In genomic region chr1:190478193-190479007, GRCh38 we compare ENCODE assay signal across 8 cellular contexts. TPM values are rescaled to one million over a fixed set of nuclear protein-coding genes. Genes with fewer than 3 reads are reported as not detected.
DNase-seq lines count a peak whose midpoint lies in the region; ATAC-seq and TF ChIP-seq lines count a peak whose summit lies in the region.

No MANE protein-coding gene starts in this region.

- peak in 1 of 2 experiments; percentile 17 for DNase-seq in Caco-2
- DNase-seq in Peyer's patch: peak in 2 of 3 donors; percentile 56 to 76
- peak; percentile 50 for DNase-seq in fibroblast of peridontal ligament (ENCODE audit: extremely low read depth)
- DNase-seq in nucleus accumbens (lab: John Stamatoyannopoulos, UW): peak in 29 of 56 donors; percentile 13 to 73 (median 57)
- no peak for DNase-seq in hepatic stellate cell (ENCODE audit: low spot score)
- DNase-seq in stimulated activated CD4-positive, alpha-beta T cell treated with anti-CD3 and anti-CD28 coated beads, Interleukin-2, amount 100 ng/mL, for 48 hours: no peak
- DNase-seq in stimulated activated CD4-positive, alpha-beta T cell treated with anti-CD3 and anti-CD28 coated beads, Interleukin-4, amount 100 ng/mL, for 1 hour: no peak

- H3K27me3 ChIP-seq in Caco-2 (replicated peaks; ENCODE audit: control insufficient read depth, insufficient read depth, low read length): no peaks in the 10 kb centered on the region
- no peaks in the 10 kb centered on the region for H3K27me3 ChIP-seq in Peyer's patch

- peak; percentile 71 for ATAC-seq in HG03135 (IDR thresholded peaks at IDR 0.05; ENCODE audit: unreplicated experiment)

- TF ChIP-seq CTCF in Caco-2 (IDR thresholded peaks at IDR 0.05; ENCODE audit: insufficient read depth in 1 of 2, low read depth in 1 of 2, low read length in 1 of 2, severe bottlenecking in 1 of 2, unreplicated experiment in 1 of 2) (no peak), Peyer's patch (IDR thresholded peaks at IDR 0.05) (peak in 3 of 6 experiments; percentile 41 to 50 (median 46))

- H3K36me3 ChIP-seq in Caco-2 (ENCODE audit: control insufficient read depth, insufficient read depth, low read length) (no peaks in the 10 kb centered on the region), Peyer's patch (no peaks in the 10 kb centered on the region)

- no peak for TF ChIP-seq POLR2A in Peyer's patch (IDR thresholded peaks at IDR 0.05)

- H3K4me3 ChIP-seq in Caco-2 (ENCODE audit: low read depth, low read length): peak overlapping the region; percentile 31
- peak overlapping the region in 3 of 4 donors; percentile 24 to 63 (median 51) for H3K4me3 ChIP-seq in Peyer's patch

- POLR2A ChIA-PET in Caco-2 (lab: Charles Lee): no interaction called here

- CTCF ChIA-PET in Caco-2 (lab: Charles Lee): no interaction called here

- no peaks in the 10 kb centered on the region for H3K36me3 Mint-ChIP-seq in Caco-2 (ENCODE audit: insufficient read depth, unreplicated experiment)

- no peaks in the 10 kb centered on the region for H3K9me3 Mint-ChIP-seq in Caco-2 (ENCODE audit: unreplicated experiment)

- peaks cover 7% of the 10 kb centered on the region for H3K4me1 Mint-ChIP-seq in Caco-2 (ENCODE audit: low read depth, unreplicated experiment)

- H3K4me3 Mint-ChIP-seq in Caco-2 (ENCODE audit: unreplicated experiment): peak overlapping the region; percentile 73

- peak overlapping the region in 3 of 4 donors; percentile 54 to 84 (median 83) for H3K27ac ChIP-seq in Peyer's patch

- H3K4me1 ChIP-seq in Caco-2 (no peaks in the 10 kb centered on the region), Peyer's patch (no peaks in the 10 kb centered on the region)

- intact Hi-C loops in Caco-2 (cut with micrococcal nuclease; ENCODE audit: unreplicated experiment): no loop called here

- peaks cover 8% of the 10 kb centered on the region for H3K27me3 Mint-ChIP-seq in Caco-2 (ENCODE audit: insufficient read depth, unreplicated experiment)

- H3K9me3 ChIP-seq in Caco-2 (no peaks in the 10 kb centered on the region), Peyer's patch (no peaks in the 10 kb centered on the region)

- BruUV-seq in Caco-2 (replicated peaks; lab: Mats Ljungman, UMichigan): no TSS peak

- H3K27ac Mint-ChIP-seq in Caco-2 (ENCODE audit: unreplicated experiment): no peak overlapping the region

RNA-seq across cellular contexts. Expression of gene BRINP3, which starts 0.7 kb away (rescaled TPM):
- not detected in 2 replicates for total RNA-seq in Caco-2 (2022)
- 10 to 100 TPM; 14.0 to 50.0 (median 42.7) TPM for total RNA-seq in Peyer's patch

Comparison
In these comparisons a context has a peak if more than half of its experiments do, and no peak if none do; other contexts are left out.
1. DNase-seq: peak in Peyer's patch (2 of 3), fibroblast of peridontal ligament (single experiment) and nucleus accumbens (29 of 56); none in hepatic stellate cell (single experiment), stimulated activated CD4-positive, alpha-beta T cell treated with anti-CD3 and anti-CD28 coated beads, Interleukin-2, amount 100 ng/mL, for 48 hours (0 of 2) and stimulated activated CD4-positive, alpha-beta T cell treated with anti-CD3 and anti-CD28 coated beads, Interleukin-4, amount 100 ng/mL, for 1 hour (single experiment).
2. RNA of gene BRINP3, which starts 0.7 kb away (total RNA-seq): 14.0 to 50.0 TPM in Peyer's patch; not detected in Caco-2; every median in the first group is over 10 times any median in the second.